In genomic region chr19:30335306-30335886, GRCh38 we compare ENCODE assay signal across 26 cellular contexts. TPM values are rescaled to one million over a fixed set of nuclear protein-coding genes. Genes with fewer than 3 reads are reported as not detected.
"Had no signal": no experiment of that assay in that cellular context is flagged by ENCODE, and none has a peak within 500 bp of the region (broad histone marks: within the 10 kb centered on the region; RNA-seq: fewer than 3 reads in every experiment).

No MANE protein-coding gene starts in this region.

- ATAC-seq: activated T-cell treated with anti-CD3 and anti-CD28 coated beads, Interleukin-2, amount 50 U/mL, for 72 hours; T-helper 17 cell had no signal

- DNase-seq: activated B cell treated with CpG ODN at 0.5 μM for 24 hours; activated CD4-positive, alpha-beta memory T cell treated with anti-CD3 and anti-CD28 coated beads, Interleukin-2, amount 10 ng/mL, durations not matched to agents 7 days and 5 days; activated CD4-positive, alpha-beta T cell treated with anti-CD3 and anti-CD28 coated beads for 1 hour; activated CD4-positive, alpha-beta T cell treated with anti-CD3 and anti-CD28 coated beads, Interleukin-2, amount 10 ng/mL, durations not matched to agents 24 days and 14 days; activated CD8-positive, alpha-beta memory T cell treated with anti-CD3 and anti-CD28 coated beads, Interleukin-2, amount 50 U/mL, for 4 hours; activated gamma-delta T cell treated with Interleukin-2 at 50 U/mL for 16 hours; activated naive CD4-positive, alpha-beta T cell treated with anti-CD3 and anti-CD28 coated beads, Interleukin-2, amount 10 ng/mL, durations not matched to agents 7 days and 5 days; activated naive CD8-positive, alpha-beta T cell treated with anti-CD3 and anti-CD28 coated beads for 36 hours; activated T-cell treated with anti-CD3 and anti-CD28 coated beads, Interleukin-2, amount 50 U/mL, for 72 hours; brain microvascular endothelial cell; KG1; NCI-H1048; NCI-H1417; NCI-H2029; NCI-H345; NCI-H510A; NCI-H526 treated with DMSO at 0.1 percent for 48 hours; NCI-H82; SHP77 treated with DMSO at 0.1 percent for 48 hours; T-helper 17 cell; T1000 had no signal

- H3K36me3 ChIP-seq: brain microvascular endothelial cell, cardiac muscle cell had no signal

- H3K4me3 ChIP-seq: cardiac muscle cell had no signal

- H3K27me3 ChIP-seq: brain microvascular endothelial cell had no signal

- H3K27ac ChIP-seq: brain microvascular endothelial cell, cardiac muscle cell had no signal

RNA-seq across cellular contexts. Expression of gene ZNF536, which starts 36.8 kb away (rescaled TPM):
- total RNA-seq: activated B cell treated with CpG ODN at 0.5 μM for 24 hours; activated CD4-positive, alpha-beta memory T cell treated with anti-CD3 and anti-CD28 coated beads, Interleukin-2, amount 10 ng/mL, durations not matched to agents 7 days and 5 days; activated CD4-positive, alpha-beta T cell treated with anti-CD3 and anti-CD28 coated beads, Interleukin-2, amount 10 ng/mL, durations not matched to agents 24 days and 14 days; activated naive CD8-positive, alpha-beta T cell treated with anti-CD3 and anti-CD28 coated beads for 36 hours; activated T-helper 2 cell treated with anti-CD3 and anti-CD28 coated beads, Interferon-gamma antibody, Interleukin-2, Interleukin-4, amounts not matched to agents 10 μg/mL and 5 μg/mL and 100 μg/mL, durations not matched to agents 14 hours and 24 hours and 36 hours; LHCN-M2; M059J; T-helper 17 cell had no signal
- polyA plus RNA-seq: IgD-negative memory B cell had no signal
